24 cellular contexts compared by ENCODE assay signal in the genomic region with DNA sequence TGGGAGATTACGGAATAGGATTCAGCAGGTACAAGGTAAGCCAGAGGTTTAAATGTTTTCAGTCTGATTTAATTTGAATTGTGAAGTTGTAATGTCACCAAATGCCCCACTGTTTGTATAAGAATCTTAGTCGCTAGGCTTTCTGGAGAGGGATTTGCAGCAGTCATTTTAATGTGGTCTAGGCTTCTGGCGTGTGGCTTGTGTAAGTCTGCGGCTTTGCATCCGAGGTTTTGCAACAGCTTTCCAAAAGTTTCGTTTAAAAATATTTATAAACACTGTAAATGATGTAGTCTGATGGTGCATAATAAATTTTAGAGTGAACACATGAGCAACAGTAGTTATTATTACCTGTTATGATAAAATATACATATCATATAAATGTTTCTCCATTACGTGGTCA. TPM values are rescaled to one million over a fixed set of nuclear protein-coding genes. Genes with fewer than 3 reads are reported as not detected.
DNase-seq lines count a peak whose midpoint lies in the region; ATAC-seq and TF ChIP-seq lines count a peak whose summit lies in the region.
"Had no signal": no experiment of that assay in that cellular context is flagged by ENCODE, and none has a peak within 500 bp of the region (broad histone marks: within the 10 kb centered on the region; RNA-seq: fewer than 3 reads in every experiment).

No MANE protein-coding gene starts in this region.

- H3K9me3 Mint-ChIP-seq in progenitor cell of endocrine pancreas (ENCODE audit: low read depth): no peaks in the 10 kb centered on the region
- H3K9me3 Mint-ChIP-seq: CD4-positive, alpha-beta T cell had no signal

- no peak overlapping the region for H4K8ac ChIP-seq in mesenchymal stem cell (ENCODE audit: low read length)

- H3K9me3 ChIP-seq in mesenchymal stem cell (ENCODE audit: control insufficient read depth, low read length) (no peaks in the 10 kb centered on the region), left lung (no peaks in the 10 kb centered on the region)

- H2BK15ac ChIP-seq in mesenchymal stem cell (ENCODE audit: low read depth, poor library complexity, severe bottlenecking): no peak overlapping the region

- H2BK12ac ChIP-seq in mesenchymal stem cell (ENCODE audit: low read length in 2 of 2): no peak overlapping the region

- H3K14ac ChIP-seq in mesenchymal stem cell (ENCODE audit: low read length in 2 of 2): no peak overlapping the region

- intact Hi-C loops in left lung (cut with DNase I): no loop called here

- H3K27me3 ChIP-seq in HL-60 (ENCODE audit: insufficient read depth, poor library complexity, severe bottlenecking) (no peaks in the 10 kb centered on the region), mesenchymal stem cell (ENCODE audit: control insufficient read depth in 1 of 2, insufficient read depth in 1 of 2, low read length in 2 of 2) (no peaks in the 10 kb centered on the region), left lung (no peaks in the 10 kb centered on the region)
- H3K27me3 ChIP-seq: BLaER1 treated with 17β-estradiol and CSF1 and Interleukin-3, amounts not matched to agents 10 nM and 100 nM had no signal

- ATAC-seq in esophagus mucosa (no peak), left lung (no peak)
- ATAC-seq: GM12878 had no signal

- no peaks in the 10 kb centered on the region for H3K27me3 Mint-ChIP-seq in progenitor cell of endocrine pancreas
- H3K27me3 Mint-ChIP-seq: CD4-positive, alpha-beta T cell; IgD-negative memory B cell had no signal

- TF ChIP-seq POLR2A in NB4 (IDR thresholded peaks at IDR 0.05; ENCODE audit: extremely low read depth, insufficient read length): no peak

- no peak overlapping the region for H2BK120ac ChIP-seq in mesenchymal stem cell (ENCODE audit: low read depth, low read length)

- H3K9ac ChIP-seq in mesenchymal stem cell (ENCODE audit: low read length): peak overlapping the region; percentile 86
- H3K9ac ChIP-seq: BLaER1 treated with 17β-estradiol and CSF1 and Interleukin-3, amounts not matched to agents 10 nM and 100 nM had no signal

- H2AFZ ChIP-seq in mesenchymal stem cell (ENCODE audit: low read depth, low read length): no peak overlapping the region

- no peak overlapping the region for H3K4me3 ChIP-seq in HL-60 (replicated peaks; ENCODE audit: insufficient read depth, low read length)
- H3K4me3 ChIP-seq in NB4 (ENCODE audit: low read depth, low read length): no peak overlapping the region
- no peak overlapping the region for H3K4me3 ChIP-seq in mesenchymal stem cell (ENCODE audit: insufficient read depth in 1 of 2, low read depth in 1 of 2, low read length in 2 of 2)
- no peak overlapping the region for H3K4me3 ChIP-seq in left lung
- H3K4me3 ChIP-seq: BLaER1 treated with 17β-estradiol and CSF1 and Interleukin-3, amounts not matched to agents 10 nM and 100 nM; GM12878; SK-N-MC had no signal

- no peak overlapping the region for H3K27ac Mint-ChIP-seq in progenitor cell of endocrine pancreas
- H3K27ac Mint-ChIP-seq: CD4-positive, alpha-beta T cell had no signal

- no peak overlapping the region for H3K4me3 Mint-ChIP-seq in progenitor cell of endocrine pancreas (ENCODE audit: low read depth)
- H3K4me3 Mint-ChIP-seq: CD4-positive, alpha-beta T cell; IgD-negative memory B cell had no signal

- H3K4ac ChIP-seq in mesenchymal stem cell (ENCODE audit: low read depth in 1 of 2, low read length in 2 of 2): no peak overlapping the region

- H3K4me1 Mint-ChIP-seq in progenitor cell of endocrine pancreas (ENCODE audit: low read depth): no peaks in the 10 kb centered on the region

- H3K4me1 ChIP-seq in mesenchymal stem cell (ENCODE audit: control insufficient read depth, insufficient read depth, low read depth, low read length): no peaks in the 10 kb centered on the region
- peaks cover 0 to 12% of the 10 kb centered on the region in 2 donors for H3K4me1 ChIP-seq in left lung

- no peak overlapping the region for H4K91ac ChIP-seq in mesenchymal stem cell (ENCODE audit: low read length)

- no peak overlapping the region for H3K4me2 ChIP-seq in mesenchymal stem cell (ENCODE audit: low read length, poor library complexity, severe bottlenecking)
- H3K4me2 ChIP-seq: BLaER1 treated with 17β-estradiol and CSF1 and Interleukin-3, amounts not matched to agents 10 nM and 100 nM had no signal

- no peak overlapping the region for H3K23ac ChIP-seq in mesenchymal stem cell (ENCODE audit: low read length in 2 of 2)

- H3K36me3 Mint-ChIP-seq in progenitor cell of endocrine pancreas (ENCODE audit: insufficient read depth): peaks cover 23% of the 10 kb centered on the region

- H3K27ac ChIP-seq in HL-60 (replicated peaks) (peak overlapping the region; percentile 40), mesenchymal stem cell (ENCODE audit: low read length, poor library complexity, severe bottlenecking) (no peak overlapping the region), left lung (no peak overlapping the region)
- H3K27ac ChIP-seq: BLaER1 treated with 17β-estradiol and CSF1 and Interleukin-3, amounts not matched to agents 10 nM and 100 nM; SK-N-MC had no signal

- no peak overlapping the region for H2AK5ac ChIP-seq in mesenchymal stem cell (ENCODE audit: low read length, severe bottlenecking)

- H2BK5ac ChIP-seq in mesenchymal stem cell (ENCODE audit: low read depth, low read length, poor library complexity, severe bottlenecking): no peak overlapping the region

- TF ChIP-seq CTCF in HL-60 (IDR thresholded peaks at IDR 0.05; ENCODE audit: insufficient read depth, low read length) (no peak), NB4 (IDR thresholded peaks at IDR 0.05; ENCODE audit: low read depth, low read length) (no peak), progenitor cell of endocrine pancreas (IDR thresholded peaks at IDR 0.05; ENCODE audit: unreplicated experiment) (no peak), left lung (IDR thresholded peaks at IDR 0.05) (no peak)

- H3K36me3 ChIP-seq in mesenchymal stem cell (ENCODE audit: control insufficient read depth in 1 of 2, insufficient read depth in 2 of 2, low read depth in 1 of 2, low read length in 2 of 2) (peaks cover 5 to 9% of the 10 kb centered on the region in 2 experiments), left lung (peaks cover 0 to 17% of the 10 kb centered on the region in 2 donors)

- DNase-seq in HL-60 (ENCODE audit: low read depth in 1 of 2, low spot score in 1 of 2): peak; percentile 46 to 76
- DNase-seq in NB4 (ENCODE audit: low read depth): peak; percentile 78
- DNase-seq in SIG-M5 (lab: John Stamatoyannopoulos, UW): peak; percentile 26
- DNase-seq in mesenchymal stem cell: peak; percentile 4
- no peak for DNase-seq in progenitor cell of endocrine pancreas (ENCODE audit: low spot score, unreplicated experiment)
- no peak for DNase-seq in DMS153 treated with DMSO at 0.1 percent for 48 hours (lab: John Stamatoyannopoulos, UW; ENCODE audit: unreplicated experiment)
- DNase-seq in left lung: no peak
- DNase-seq: CD4-positive, alpha-beta T cell; HCEC 1CT; NCI-H1092; NCI-H1417 treated with DMSO at 0.1 percent for 48 hours; NCI-H1694 treated with DMSO at 0.1 percent for 48 hours; NCI-H2081; NCI-H2227 treated with DMSO at 0.1 percent for 48 hours; NCI-H526 treated with DMSO at 0.1 percent for 48 hours; RPMI8226; SHP77; T-helper 2 cell had no signal

- no peak overlapping the region for H3K18ac ChIP-seq in mesenchymal stem cell (ENCODE audit: low read depth in 1 of 2, low read length in 2 of 2)

- H3K79me1 ChIP-seq in mesenchymal stem cell (replicated peaks; ENCODE audit: low read length, poor library complexity, severe bottlenecking): peaks cover 6% of the 10 kb centered on the region

- WGBS in mesenchymal stem cell: 93% methylated on average over 5 of the region's 7 CpGs

RNA-seq across cellular contexts. Expression of gene BHLHA15, which starts 26.1 kb away (rescaled TPM):
- 0.12 TPM for polyA plus RNA-seq in mesenchymal stem cell (2013, experiment 1 of 2)
- 0.08 TPM for polyA plus RNA-seq in mesenchymal stem cell (2013, experiment 2 of 2)
- total RNA-seq in progenitor cell of endocrine pancreas (0.57 and 1.7 TPM in 2 replicates), esophagus mucosa (0.76 TPM), left lung (1 to 10 TPM in 1 of 2 donors, under 1 TPM in 1; 0.87 to 2.4 TPM)
- total RNA-seq: CD4-positive, alpha-beta T cell had no signal
- polyA plus RNA-seq: AG04450 had no signal

Comparison
In these comparisons a context has a peak if more than half of its experiments do, and no peak if none do; other contexts are left out.
1. DNase-seq: peak in HL-60 (2 of 2), NB4 (single experiment), SIG-M5 (single experiment) and mesenchymal stem cell (single experiment); none in progenitor cell of endocrine pancreas (single experiment), DMS153 treated with DMSO at 0.1 percent for 48 hours (single experiment) and left lung (0 of 2).